Comparison of ENCODE assay signal across 11 cellular contexts in genomic region chr20:60512436-60512835, GRCh38.
A peak's percentile ranks its signal among the peaks of the same experiment; 100 is the strongest.
DNase-seq lines count a peak whose midpoint lies in the region; ATAC-seq and TF ChIP-seq lines count a peak whose summit lies in the region.
"Had no signal": no experiment of that assay in that cellular context is flagged by ENCODE, and none has a peak within 500 bp of the region (broad histone marks: within the 10 kb centered on the region; RNA-seq: fewer than 3 reads in every experiment).

No MANE protein-coding gene starts in this region.

- H3K9ac ChIP-seq in endodermal cell (ENCODE audit: extremely low read depth, low read length, poor library complexity, severe bottlenecking): no peak overlapping the region
- no peak overlapping the region for H3K9ac ChIP-seq in neural cell (ENCODE audit: low read length)

- H3K79me2 ChIP-seq in neural cell (replicated peaks; ENCODE audit: insufficient read depth, low read length): no peaks in the 10 kb centered on the region

- H3K9me3 ChIP-seq in MG63: peaks cover 4% of the 10 kb centered on the region
- H3K9me3 ChIP-seq in endodermal cell (ENCODE audit: control insufficient read depth, low read length): no peaks in the 10 kb centered on the region
- no peaks in the 10 kb centered on the region for H3K9me3 ChIP-seq in neural cell (ENCODE audit: low read length)

- no peak for TF ChIP-seq EP300 in neural cell (conservative IDR thresholded peaks at IDR 0.05; ENCODE audit: poor library complexity, severe bottlenecking)

- H3K27ac ChIP-seq in endodermal cell (ENCODE audit: low read depth, low read length) (peak overlapping the region; percentile 63), neural cell (ENCODE audit: low read length) (no peak overlapping the region)

- 44% methylated on average over 4 of the region's 4 CpGs; no CpG with 5 or more reads in 1 of the 2 experiments for WGBS in endodermal cell (ENCODE audit: insufficient coverage in 1 of 2, insufficient read length in 1 of 2), 2 experiments

- no peak overlapping the region for H3K4me2 ChIP-seq in neural cell (ENCODE audit: low read length)

- no peak overlapping the region for H3K4me3 ChIP-seq in AG10803 (ENCODE audit: low read length)
- no peak overlapping the region for H3K4me3 ChIP-seq in MG63
- H3K4me3 ChIP-seq in endodermal cell (ENCODE audit: low read length): no peak overlapping the region
- H3K4me3 ChIP-seq in neural cell (ENCODE audit: low read length): no peak overlapping the region

- H3K4me1 ChIP-seq in endodermal cell (ENCODE audit: control insufficient read depth, insufficient read depth, low read length): peaks cover 6% of the 10 kb centered on the region

- H3K36me3 Mint-ChIP-seq in endodermal cell (ENCODE audit: low read depth): no peaks in the 10 kb centered on the region
- no peaks in the 10 kb centered on the region for H3K36me3 Mint-ChIP-seq in glutamatergic neuron (ENCODE audit: unreplicated experiment)

- peaks cover 4% of the 10 kb centered on the region for H3K9me3 Mint-ChIP-seq in endodermal cell
- peaks cover 9% of the 10 kb centered on the region for H3K9me3 Mint-ChIP-seq in glutamatergic neuron (ENCODE audit: unreplicated experiment)

- H3K4me1 Mint-ChIP-seq in endodermal cell: peaks cover 10% of the 10 kb centered on the region
- H3K4me1 Mint-ChIP-seq in glutamatergic neuron (ENCODE audit: low read depth, unreplicated experiment): peaks cover 35% of the 10 kb centered on the region

- no peaks in the 10 kb centered on the region for H4K20me1 ChIP-seq in neural cell (ENCODE audit: insufficient read depth)

- no peak for TF ChIP-seq RAD21 in neural cell (conservative IDR thresholded peaks at IDR 0.05)

- no peaks in the 10 kb centered on the region for H3K36me3 ChIP-seq in MG63
- no peaks in the 10 kb centered on the region for H3K36me3 ChIP-seq in endodermal cell (ENCODE audit: control insufficient read depth, insufficient read depth, low read length)
- H3K36me3 ChIP-seq in neural cell (ENCODE audit: insufficient read depth, low read length): no peaks in the 10 kb centered on the region

- H3K27me3 Mint-ChIP-seq in endodermal cell (ENCODE audit: insufficient read depth) (peaks cover 3% of the 10 kb centered on the region), glutamatergic neuron (ENCODE audit: unreplicated experiment) (peaks cover 7% of the 10 kb centered on the region)

- H3K4me3 Mint-ChIP-seq in endodermal cell (no peak overlapping the region), glutamatergic neuron (ENCODE audit: unreplicated experiment) (no peak overlapping the region)
- H3K4me3 Mint-ChIP-seq: T-helper 17 cell had no signal

- H3F3A ChIP-seq in neural cell (ENCODE audit: insufficient read depth, low read length, poor library complexity, severe bottlenecking): no peaks in the 10 kb centered on the region

- no peak for ATAC-seq in HG03039 (IDR thresholded peaks at IDR 0.05; ENCODE audit: unreplicated experiment)
- ATAC-seq: T-helper 17 cell had no signal

- no peaks in the 10 kb centered on the region for H3K27me3 ChIP-seq in MG63
- no peaks in the 10 kb centered on the region for H3K27me3 ChIP-seq in endodermal cell (ENCODE audit: control insufficient read depth, insufficient read depth, low read length, poor library complexity, severe bottlenecking)
- no peaks in the 10 kb centered on the region for H3K27me3 ChIP-seq in neural cell (ENCODE audit: insufficient read depth, low read depth, low read length)

- TF ChIP-seq CTCF in AG10803 (conservative IDR thresholded peaks at IDR 0.05; ENCODE audit: low read length) (no peak), endodermal cell (conservative IDR thresholded peaks at IDR 0.05) (no peak), neural cell (IDR thresholded peaks at IDR 0.05; ENCODE audit: poor library complexity, severe bottlenecking) (no peak), glutamatergic neuron (IDR thresholded peaks at IDR 0.05; ENCODE audit: partially characterized antibody, unreplicated experiment) (no peak)

- DNase-seq in AG10803 (ENCODE audit: low read depth) (peak; percentile 80), MG63 (peak; percentile 76), endodermal cell (peak; percentile 82), NCI-H1092 (lab: John Stamatoyannopoulos, UW) (no peak), glutamatergic neuron (no peak)
- no peak for DNase-seq in activated CD4-positive, alpha-beta T cell treated with anti-CD3 and anti-CD28 coated beads for 4 hours
- DNase-seq: erythroblast, NCI-H748 treated with DMSO at 0.1 percent for 48 hours, T-helper 17 cell had no signal

- H3K9me2 ChIP-seq in neural cell (ENCODE audit: insufficient read depth, low read length): no peaks in the 10 kb centered on the region

- no peak overlapping the region for H2AFZ ChIP-seq in neural cell (ENCODE audit: low read depth, low read length)

- H3K27ac Mint-ChIP-seq in endodermal cell (no peak overlapping the region), glutamatergic neuron (ENCODE audit: unreplicated experiment) (no peak overlapping the region)
- H3K27ac Mint-ChIP-seq: T-helper 17 cell had no signal

TF ChIP-seq in neural cell, 6 proteins besides CTCF, POLR2A, EP300 and RAD21:
- no peak for TF ChIP-seq EZH2 (IDR thresholded peaks at IDR 0.05; ENCODE audit: borderline replicate concordance, insufficient read depth, low read length, poor library complexity, severe bottlenecking)
- no peak for TF ChIP-seq MXI1 (conservative IDR thresholded peaks at IDR 0.05; ENCODE audit: poor library complexity, severe bottlenecking)
- TF ChIP-seq TAF1 (IDR thresholded peaks at IDR 0.05; ENCODE audit: low read depth): no peak
- TF ChIP-seq SMC3 (conservative IDR thresholded peaks at IDR 0.05; ENCODE audit: poor library complexity): no peak
- TF ChIP-seq REST (IDR thresholded peaks at IDR 0.05; ENCODE audit: borderline replicate concordance): no peak
- TF ChIP-seq POLR2AphosphoS5 (IDR thresholded peaks at IDR 0.05): peak; percentile 9
TF ChIP-seq in neural cell: peak in this region for 1.

Comparison
In these comparisons a context has a peak if more than half of its experiments do, and no peak if none do; other contexts are left out.
1. DNase-seq: peak in AG10803 (single experiment), MG63 (single experiment) and endodermal cell (single experiment); none in NCI-H1092 (single experiment), activated CD4-positive, alpha-beta T cell treated with anti-CD3 and anti-CD28 coated beads for 4 hours (0 of 2) and glutamatergic neuron (single experiment).